ENCODE assay signal across 13 cellular contexts in the genomic region with DNA sequence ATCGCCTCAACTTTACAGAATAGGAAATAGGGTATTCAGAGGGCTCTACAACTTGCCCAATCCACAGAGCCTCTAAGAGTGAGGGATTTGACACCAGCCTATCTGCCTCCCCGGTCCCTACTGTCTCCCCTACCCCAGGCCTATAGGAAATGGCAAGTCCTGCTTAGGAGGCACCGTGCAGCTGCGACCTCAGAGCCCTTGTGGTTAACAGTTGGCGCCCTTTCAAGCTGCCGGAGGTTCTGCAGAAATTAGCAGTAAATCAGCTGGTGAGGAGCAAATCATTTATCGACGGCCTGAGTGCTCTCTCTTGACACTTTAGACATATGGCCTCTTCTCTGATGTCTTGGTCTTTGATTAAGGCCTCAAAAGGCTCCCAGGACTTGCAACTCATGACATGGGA.
DNase-seq lines count a peak whose midpoint lies in the region; ATAC-seq and TF ChIP-seq lines count a peak whose summit lies in the region.
"Had no signal": no experiment of that assay in that cellular context is flagged by ENCODE, and none has a peak within 500 bp of the region (broad histone marks: within the 10 kb centered on the region; RNA-seq: fewer than 3 reads in every experiment).

No MANE protein-coding gene starts in this region.

- no peak overlapping the region for H3K4me3 Mint-ChIP-seq in stimulated activated naive B cell treated with anti-CD40 and anti-IgM and Interleukin-4, amounts not matched to agents 10 μg/mL and 1 μg/mL and 100 μg/mL, for 72 hours
- H3K4me3 Mint-ChIP-seq: brain, memory B cell had no signal

- DNase-seq in stimulated activated CD4-positive, alpha-beta T cell treated with anti-CD3 and anti-CD28 coated beads, Interleukin-15, amount 100 ng/mL, for 24 hours: peak; percentile 12
- no peak for DNase-seq in stimulated activated CD4-positive, alpha-beta T cell treated with anti-CD3 and anti-CD28 coated beads, Interleukin-4, amount 100 ng/mL, for 24 hours
- DNase-seq in NCI-H524 treated with DMSO at 0.1 percent for 48 hours (lab: John Stamatoyannopoulos, UW): peak; percentile 23
- DNase-seq in choroid plexus epithelial cell (ENCODE audit: low read depth): peak; percentile 9
- peak; percentile 8 for DNase-seq in stimulated activated naive B cell treated with anti-CD40 and anti-IgM and Interleukin-4, amounts not matched to agents 10 μg/mL and 1 μg/mL and 100 μg/mL, for 72 hours
- DNase-seq in SKM-1 (lab: John Stamatoyannopoulos, UW; ENCODE audit: unreplicated experiment): no peak
- no peak for DNase-seq in NCI-H82 treated with DMSO at 0.1 percent for 48 hours (lab: John Stamatoyannopoulos, UW; ENCODE audit: unreplicated experiment)
- DNase-seq: gastrocnemius medialis, NCI-H526, T1000 had no signal

- H3K9me3 Mint-ChIP-seq in stimulated activated naive B cell treated with anti-CD40 and anti-IgM and Interleukin-4, amounts not matched to agents 10 μg/mL and 1 μg/mL and 100 μg/mL, for 72 hours: no peaks in the 10 kb centered on the region
- H3K9me3 Mint-ChIP-seq: brain, memory B cell had no signal

- H3K36me3 Mint-ChIP-seq in stimulated activated naive B cell treated with anti-CD40 and anti-IgM and Interleukin-4, amounts not matched to agents 10 μg/mL and 1 μg/mL and 100 μg/mL, for 72 hours: peaks cover 3 to 4% of the 10 kb centered on the region in 2 donors
- H3K36me3 Mint-ChIP-seq: brain, memory B cell had no signal

- peaks cover 23 to 39% of the 10 kb centered on the region in 2 donors for H3K4me1 Mint-ChIP-seq in stimulated activated naive B cell treated with anti-CD40 and anti-IgM and Interleukin-4, amounts not matched to agents 10 μg/mL and 1 μg/mL and 100 μg/mL, for 72 hours

- H3K27me3 Mint-ChIP-seq in stimulated activated naive B cell treated with anti-CD40 and anti-IgM and Interleukin-4, amounts not matched to agents 10 μg/mL and 1 μg/mL and 100 μg/mL, for 72 hours: no peaks in the 10 kb centered on the region
- H3K27me3 Mint-ChIP-seq: brain, memory B cell had no signal

- no peak overlapping the region for H3K4me3 ChIP-seq in choroid plexus epithelial cell (ENCODE audit: low read depth, low read length)
- H3K4me3 ChIP-seq: gastrocnemius medialis had no signal

- ATAC-seq in stimulated activated naive B cell treated with anti-CD40 and anti-IgM and Interleukin-4, amounts not matched to agents 10 μg/mL and 1 μg/mL and 100 μg/mL, for 72 hours (replicated peaks): peak; percentile 61 to 90
- ATAC-seq in GM21367 (IDR thresholded peaks at IDR 0.05; ENCODE audit: unreplicated experiment): no peak
- ATAC-seq: gastrocnemius medialis had no signal

- peak overlapping the region; percentile 65 for H3K27ac Mint-ChIP-seq in stimulated activated naive B cell treated with anti-CD40 and anti-IgM and Interleukin-4, amounts not matched to agents 10 μg/mL and 1 μg/mL and 100 μg/mL, for 72 hours
- H3K27ac Mint-ChIP-seq: brain, memory B cell had no signal

- TF ChIP-seq CTCF in choroid plexus epithelial cell (conservative IDR thresholded peaks at IDR 0.05; ENCODE audit: low read depth, low read length): no peak

Comparison
In these comparisons a context has a peak if more than half of its experiments do, and no peak if none do; other contexts are left out.
1. DNase-seq: peak in stimulated activated CD4-positive, alpha-beta T cell treated with anti-CD3 and anti-CD28 coated beads, Interleukin-15, amount 100 ng/mL, for 24 hours (single experiment), NCI-H524 treated with DMSO at 0.1 percent for 48 hours (single experiment), choroid plexus epithelial cell (single experiment) and stimulated activated naive B cell treated with anti-CD40 and anti-IgM and Interleukin-4, amounts not matched to agents 10 μg/mL and 1 μg/mL and 100 μg/mL, for 72 hours (single experiment); none in stimulated activated CD4-positive, alpha-beta T cell treated with anti-CD3 and anti-CD28 coated beads, Interleukin-4, amount 100 ng/mL, for 24 hours (single experiment), SKM-1 (single experiment) and NCI-H82 treated with DMSO at 0.1 percent for 48 hours (single experiment).